Comparison of ENCODE assay signal across 18 cellular contexts in genomic region chr9:127104465-127105311, GRCh38. TPM values are rescaled to one million over a fixed set of nuclear protein-coding genes. Genes with fewer than 3 reads are reported as not detected.
A peak's percentile ranks its signal among the peaks of the same experiment; 100 is the strongest.
DNase-seq lines count a peak whose midpoint lies in the region; ATAC-seq, FAIRE-seq and TF ChIP-seq lines count a peak whose summit lies in the region.
"Had no signal": no experiment of that assay in that cellular context is flagged by ENCODE, and none has a peak within 500 bp of the region (broad histone marks: within the 10 kb centered on the region; RNA-seq: fewer than 3 reads in every experiment).

No MANE protein-coding gene starts in this region.

- H3K9me1 ChIP-seq in keratinocyte (ENCODE audit: control insufficient read depth, extremely low read depth, insufficient read depth, low read length), result no peaks in the 10 kb centered on the region

- H3K9me2 ChIP-seq in SK-N-SH, result no peaks in the 10 kb centered on the region

- H3K4me2 ChIP-seq in SK-N-SH, result no peak overlapping the region
- no peak overlapping the region for H3K4me2 ChIP-seq in keratinocyte (ENCODE audit: control insufficient read depth, extremely low read depth, insufficient read depth, low read depth, low read length)
- H3K4me2 ChIP-seq: A549 had no signal

- no peak for FAIRE-seq in keratinocyte (lab: Jason Lieb, UNC)
- FAIRE-seq: A549, endometrium had no signal

- CTCF ChIA-PET in SK-N-SH (lab: Yijun Ruan, JAX), result interaction anchor here (0.9 to 2.9 kb wide), 4 partner anchors 10 to 164 kb away, joined by 3 to 11 read pairs (median 3); no protein-coding TSS in a partner anchor

- H3K36me3 ChIP-seq in SK-N-SH (replicated peaks in 1 of 2; ENCODE audit: control insufficient read depth in 1 of 2, insufficient read depth in 2 of 2, low read length in 1 of 2) (peaks cover 0 to 16% of the 10 kb centered on the region in 2 experiments), keratinocyte (ENCODE audit: control insufficient read depth in 2 of 2, extremely low read depth in 1 of 2, insufficient read depth in 2 of 2, low read length in 2 of 2) (no peaks in the 10 kb centered on the region)

- no peak overlapping the region for H3K4me3 ChIP-seq in SK-N-SH (ENCODE audit: low read depth in 2 of 2, low read length in 1 of 2)
- H3K4me3 ChIP-seq in cardiac fibroblast (replicated peaks in 1 of 2; ENCODE audit: low read depth in 2 of 2, low read length in 2 of 2), result no peak overlapping the region
- H3K4me3 ChIP-seq in keratinocyte (ENCODE audit: control insufficient read depth in 2 of 3, extremely low read depth in 1 of 3, insufficient read depth in 2 of 3, low read depth in 1 of 3, low read length in 3 of 3), result no peak overlapping the region
- H3K4me3 ChIP-seq: A549, upper lobe of left lung had no signal

- H3K9ac ChIP-seq in SK-N-SH, result no peak overlapping the region
- H3K9ac ChIP-seq in keratinocyte (ENCODE audit: control insufficient read depth, extremely low read depth, insufficient read depth, low read length), result no peak overlapping the region

- H3K27me3 ChIP-seq in SK-N-SH (ENCODE audit: insufficient read depth) (no peaks in the 10 kb centered on the region), keratinocyte (ENCODE audit: control insufficient read depth, extremely low read depth, insufficient read depth, low read length) (no peaks in the 10 kb centered on the region)
- H3K27me3 ChIP-seq: upper lobe of left lung had no signal

- dilution Hi-C loops in keratinocyte (cut with MboI; ENCODE audit: extremely low pct_ligation_motif_present, low sequenced_read_pairs), result no loop called here

- H4K20me1 ChIP-seq in SK-N-SH (ENCODE audit: insufficient read depth), result no peaks in the 10 kb centered on the region
- no peaks in the 10 kb centered on the region for H4K20me1 ChIP-seq in keratinocyte (ENCODE audit: control insufficient read depth, extremely low read depth, insufficient read depth, low read length)

- peak; percentile 45 for DNase-seq in SK-N-SH
- DNase-seq in cardiac fibroblast (ENCODE audit: low read depth in 2 of 2), result peak; percentile 31 to 62
- no peak for DNase-seq in keratinocyte (ENCODE audit: low read depth, low spot score)
- no peak for DNase-seq in substantia nigra (lab: John Stamatoyannopoulos, UW)
- no peak for DNase-seq in NCI-H2107 (lab: John Stamatoyannopoulos, UW)
- DNase-seq in mesenteric fat pad (ENCODE audit: low spot score), result no peak
- DNase-seq in AG08396 (ENCODE audit: low spot score), result no peak
- DNase-seq: activated CD4-positive, CD25-positive, alpha-beta regulatory T cell treated with anti-CD3 and anti-CD28 coated beads, Interleukin-2, amount 50 U/mL, for 72 hours; activated CD8-positive, alpha-beta memory T cell treated with anti-CD3 and anti-CD28 coated beads, Interleukin-2, amount 50 U/mL, for 48 hours; central memory CD4-positive, alpha-beta T cell; GOT3; NCI-H526 treated with DMSO at 0.1 percent for 48 hours; stimulated activated CD4-positive, alpha-beta T cell treated with anti-CD3 and anti-CD28 coated beads, Interleukin-4, amount 100 ng/mL, for 24 hours; upper lobe of left lung had no signal

- POLR2A ChIA-PET in SK-N-SH (lab: Yijun Ruan, JAX), result no interaction called here

- TF ChIP-seq EP300 in SK-N-SH (IDR thresholded peaks at IDR 0.05; ENCODE audit: borderline replicate concordance in 1 of 2, low read depth in 1 of 2, low read length in 1 of 2), result no peak

- no peaks in the 10 kb centered on the region for H3K79me2 ChIP-seq in SK-N-SH (ENCODE audit: insufficient read depth)
- no peaks in the 10 kb centered on the region for H3K79me2 ChIP-seq in keratinocyte (ENCODE audit: control insufficient read depth, insufficient read depth, low read length)

- 97% methylated on average over 7 of the region's 7 CpGs for WGBS in SK-N-SH (ENCODE audit: low lambda C conversion rate)

- H3K27ac ChIP-seq in SK-N-SH (ENCODE audit: low read depth in 2 of 2, low read length in 1 of 2) (peak overlapping the region in 1 of 2 experiments; percentile 56; a peak in 2 of 4 replicates), keratinocyte (ENCODE audit: control insufficient read depth, insufficient read depth, low read length) (no peak overlapping the region), substantia nigra (ENCODE audit: low read depth, low read length, poor library complexity, severe bottlenecking) (peak overlapping the region; percentile 52)
- H3K27ac ChIP-seq: A549, upper lobe of left lung had no signal

- H3K4me1 ChIP-seq in SK-N-SH (ENCODE audit: control insufficient read depth in 1 of 2, insufficient read depth in 2 of 2, low read depth in 1 of 2, low read length in 1 of 2) (peaks cover 0 to 32% of the 10 kb centered on the region in 2 experiments; a peak in 2 of 4 replicates), keratinocyte (ENCODE audit: control insufficient read depth, extremely low read depth, insufficient read depth, low read length) (peaks cover 8% of the 10 kb centered on the region)
- H3K4me1 ChIP-seq: A549 had no signal

- TF ChIP-seq RAD21 in SK-N-SH (IDR thresholded peaks at IDR 0.05; ENCODE audit: low read length), result no peak

- H3F3A ChIP-seq in SK-N-SH (replicated peaks; ENCODE audit: insufficient read depth), result no peaks in the 10 kb centered on the region

- H3K9me3 ChIP-seq in SK-N-SH, result no peaks in the 10 kb centered on the region
- H3K9me3 ChIP-seq in keratinocyte (ENCODE audit: control insufficient read depth, low read depth, low read length), result no peaks in the 10 kb centered on the region
- H3K9me3 ChIP-seq: A549, upper lobe of left lung had no signal

- TF ChIP-seq CTCF in SK-N-SH (IDR thresholded peaks at IDR 0.05) (no peak), cardiac fibroblast (IDR thresholded peaks at IDR 0.05; ENCODE audit: low read depth, low read length) (no peak), keratinocyte (optimal IDR thresholded peaks at IDR 0.05 in 1 of 3, IDR thresholded peaks at IDR 0.05 in 1 of 3, conservative IDR thresholded peaks at IDR 0.05 in 1 of 3; ENCODE audit: extremely low read depth in 1 of 3, insufficient read depth in 2 of 3, low read length in 3 of 3) (no peak)

- ATAC-seq in SK-N-SH treated with all-trans-retinoic acid at 6 μM for 48 hours, result no peak
- ATAC-seq: A549 had no signal

- H2AFZ ChIP-seq in SK-N-SH (ENCODE audit: low read depth) (no peak overlapping the region), keratinocyte (ENCODE audit: control insufficient read depth, low read length) (peak overlapping the region; percentile 58)

TF ChIP-seq in SK-N-SH, 30 proteins besides CTCF, POLR2A, EP300 and RAD21:
- no peak for TF ChIP-seq GABPA (IDR thresholded peaks at IDR 0.05; ENCODE audit: low read depth)

TF ChIP-seq in SK-N-SH treated with all-trans-retinoic acid at 6 μM for 48 hours, 23 proteins besides CTCF, POLR2A, EP300 and RAD21:
- no peak for TF ChIP-seq CREB5 (CRISPR knock-in tag; IDR thresholded peaks at IDR 0.05; ENCODE audit: low read depth)
- TF ChIP-seq ZNF565 (CRISPR knock-in tag; conservative IDR thresholded peaks at IDR 0.05; ENCODE audit: low read depth), result no peak
- TF ChIP-seq TCF4 (CRISPR knock-in tag; IDR thresholded peaks at IDR 0.05; ENCODE audit: borderline replicate concordance), result no peak
- TF ChIP-seq ZNF8 (CRISPR knock-in tag; IDR thresholded peaks at IDR 0.05), result no peak
- no peak for TF ChIP-seq CSRNP3 (CRISPR knock-in tag; IDR thresholded peaks at IDR 0.05)
- no peak for TF ChIP-seq ZFP30 (CRISPR knock-in tag; IDR thresholded peaks at IDR 0.05)
- TF ChIP-seq CSDC2 (CRISPR knock-in tag; IDR thresholded peaks at IDR 0.05), result no peak
- TF ChIP-seq SNAI2 (CRISPR knock-in tag; IDR thresholded peaks at IDR 0.05), result no peak

RNA-seq across cellular contexts. Expression of gene ANGPTL2, which starts 17.7 kb away (rescaled TPM):
- 11.0 and 12.3 TPM in 2 replicates for polyA plus RNA-seq in SK-N-SH (2012; rRNA removed)
- polyA plus RNA-seq in SK-N-SH (2012; cell fraction: cytosol; rRNA removed), result 8.0 and 9.4 TPM in 2 replicates
- 7.5 and 10.3 TPM in 2 replicates for polyA plus RNA-seq in SK-N-SH (2012; cell fraction: nucleus; rRNA removed)
- polyA plus RNA-seq in keratinocyte, result 0.10 to 0.19 TPM (median 0.18 TPM) in 3 replicates
- polyA plus RNA-seq in keratinocyte (2011; ENCODE audit: low read depth), result not detected
- polyA plus RNA-seq in keratinocyte (2011; cell fraction: cytosol; rRNA removed), result 0.09 and 0.12 TPM in 2 replicates
- 0.31 and 0.40 TPM in 2 replicates for polyA plus RNA-seq in keratinocyte (2011; cell fraction: nucleus; rRNA removed)
- polyA plus RNA-seq in keratinocyte (2012; ENCODE audit: low replicate concordance), result 0.29 and 0.30 TPM in 2 replicates
- polyA minus RNA-seq in keratinocyte, result 0.06 to 0.23 TPM (median 0.20 TPM) in 3 replicates
- not detected for polyA minus RNA-seq in keratinocyte (2011; cell fraction: cytosol; rRNA and poly(A)+ RNA removed)
- polyA minus RNA-seq in keratinocyte (2011; cell fraction: nucleus; rRNA and poly(A)+ RNA removed), result 0.23 and 0.32 TPM in 2 replicates
- total RNA-seq in mesenteric fat pad, result 169 TPM
- total RNA-seq: T-helper 1 cell treated with Interleukin-12 subunit alpha and Interleukin-12 subunit beta and Interleukin-4 antibody, amounts not matched to agents 30 ng/mL and 1 ng/mL, for 36 hours had no signal

Comparison
In these comparisons a context has a peak if more than half of its experiments do, and no peak if none do; other contexts are left out.
1. DNase-seq: peak in SK-N-SH (single experiment) and cardiac fibroblast (2 of 2); none in keratinocyte (single experiment), substantia nigra (0 of 49), NCI-H2107 (single experiment), mesenteric fat pad (single experiment) and AG08396 (single experiment).
2. RNA of gene ANGPTL2, which starts 17.7 kb away (polyA plus RNA-seq): 7.5 to 12.3 TPM in SK-N-SH; 0.09 to 0.40 TPM in keratinocyte; every median in the first group is over 4 times any median in the second.